14 cellular contexts compared by ENCODE assay signal in the genomic region with DNA sequence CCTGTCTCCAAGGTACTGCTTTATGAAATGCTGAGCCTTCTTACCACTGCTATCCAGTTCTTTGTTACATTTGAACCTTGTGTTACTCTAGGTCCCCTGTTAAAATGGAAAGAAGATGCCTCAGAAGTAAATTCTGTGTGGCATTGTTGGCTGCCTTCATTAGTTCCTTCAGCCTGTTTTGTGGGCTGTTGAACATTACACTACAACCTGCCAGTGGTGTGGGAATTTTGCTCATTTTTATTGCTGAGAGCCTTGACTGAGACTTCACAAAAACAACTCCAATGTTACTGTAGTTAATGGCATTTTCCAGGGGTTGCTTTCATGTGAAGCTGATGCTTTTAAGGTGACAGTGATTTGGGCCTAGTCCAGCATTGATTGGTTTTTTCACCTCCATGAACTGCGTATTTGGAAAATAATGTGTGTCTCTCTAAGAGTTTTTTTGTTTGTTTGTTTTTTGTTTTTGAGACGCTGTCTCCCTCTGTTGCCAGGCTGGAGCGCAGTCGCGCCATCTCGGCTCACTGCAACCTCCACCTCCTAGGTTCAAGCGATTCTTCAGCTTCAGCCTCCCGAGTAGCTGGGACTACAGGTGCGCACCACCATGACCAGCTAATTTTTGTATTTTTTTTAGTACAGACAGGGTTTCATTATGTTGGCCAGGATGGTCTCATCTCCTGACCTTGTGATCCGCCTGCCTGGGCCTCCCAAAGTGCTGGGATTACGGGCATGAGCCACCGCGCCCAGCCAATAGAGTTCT. TPM values are rescaled to one million over a fixed set of nuclear protein-coding genes. Genes with fewer than 3 reads are reported as not detected.
DNase-seq lines count a peak whose midpoint lies in the region; ATAC-seq, FAIRE-seq and TF ChIP-seq lines count a peak whose summit lies in the region.
"Had no signal": no experiment of that assay in that cellular context is flagged by ENCODE, and none has a peak within 500 bp of the region (broad histone marks: within the 10 kb centered on the region; RNA-seq: fewer than 3 reads in every experiment).

No MANE protein-coding gene starts in this region.

- no TSS peak for BruUV-seq in MCF 10A (replicated peaks; lab: Mats Ljungman, UMichigan)
- no TSS peak for BruUV-seq in mammary epithelial cell (replicated peaks; lab: Mats Ljungman, UMichigan)

- no peaks in the 10 kb centered on the region for H3K9me3 Mint-ChIP-seq in MCF 10A (ENCODE audit: unreplicated experiment)
- no peaks in the 10 kb centered on the region for H3K9me3 Mint-ChIP-seq in activated CD8-positive, alpha-beta T cell treated with anti-CD3 and anti-CD28 coated beads, Interleukin-2, amount 10 ng/mL, durations not matched to agents 7 days and 5 days (ENCODE audit: insufficient read depth)
- H3K9me3 Mint-ChIP-seq in type B pancreatic cell: no peaks in the 10 kb centered on the region

- H3K4me1 Mint-ChIP-seq in MCF 10A (ENCODE audit: insufficient read depth, unreplicated experiment) (peaks cover 23% of the 10 kb centered on the region), type B pancreatic cell (ENCODE audit: unreplicated experiment) (peaks cover 29% of the 10 kb centered on the region)
- H3K4me1 Mint-ChIP-seq in activated CD8-positive, alpha-beta T cell treated with anti-CD3 and anti-CD28 coated beads, Interleukin-2, amount 10 ng/mL, durations not matched to agents 7 days and 5 days (ENCODE audit: low read depth): peaks cover 32% of the 10 kb centered on the region

- CTCF ChIA-PET in MCF 10A (lab: Yijun Ruan, JAX): interaction anchor here (0.6 to 1.4 kb wide), 4 partner anchors 25 to 57 kb away, joined by 3 to 4 read pairs (median 4); no protein-coding TSS in a partner anchor
- CTCF ChIA-PET in mammary epithelial cell (lab: Charles Lee; ENCODE audit: low non-redundant PET): no interaction called here
- CTCF ChIA-PET in activated CD8-positive, alpha-beta T cell treated with anti-CD3 and anti-CD28 coated beads, Interleukin-2, amount 10 ng/mL, durations not matched to agents 7 days and 5 days (lab: Charles Lee): interaction anchor here (0.9 kb wide), 1 partner anchor 116 kb away, joined by 3 read pairs; no protein-coding TSS in a partner anchor

- H3K36me3 Mint-ChIP-seq in MCF 10A (ENCODE audit: insufficient read depth, unreplicated experiment): peaks cover 37% of the 10 kb centered on the region
- peaks cover 11% of the 10 kb centered on the region for H3K36me3 Mint-ChIP-seq in activated CD8-positive, alpha-beta T cell treated with anti-CD3 and anti-CD28 coated beads, Interleukin-2, amount 10 ng/mL, durations not matched to agents 7 days and 5 days (ENCODE audit: low read depth)
- peaks cover 5% of the 10 kb centered on the region for H3K36me3 Mint-ChIP-seq in type B pancreatic cell

- H2AFZ ChIP-seq in mammary epithelial cell (ENCODE audit: low read depth, low read length): no peak overlapping the region

- DNase-seq in MCF 10A (ENCODE audit: unreplicated experiment) (no peak), mammary epithelial cell (no peak), type B pancreatic cell (ENCODE audit: extremely low spot score, unreplicated experiment) (no peak), NCI-H2107 (lab: John Stamatoyannopoulos, UW) (no peak), RCC 7860 (ENCODE audit: low spot score) (no peak)
- DNase-seq in activated CD8-positive, alpha-beta T cell treated with anti-CD3 and anti-CD28 coated beads, Interleukin-2, amount 10 ng/mL, durations not matched to agents 7 days and 5 days: no peak
- DNase-seq: central memory CD4-positive, alpha-beta T cell; GDM1; NCI-H1436; occipital lobe; thyroid gland had no signal

- TF ChIP-seq CTCF in MCF 10A (IDR thresholded peaks at IDR 0.05; ENCODE audit: unreplicated experiment): no peak
- TF ChIP-seq CTCF in mammary epithelial cell (conservative IDR thresholded peaks at IDR 0.05 in 1 of 2, IDR thresholded peaks at IDR 0.05 in 1 of 2; ENCODE audit: extremely low read depth in 1 of 2, insufficient read depth in 1 of 2, low read depth in 1 of 2, low read length in 2 of 2): no peak
- no peak for TF ChIP-seq CTCF in liver (IDR thresholded peaks at IDR 0.05; ENCODE audit: low read depth, low read length, missing input control)
- TF ChIP-seq CTCF in type B pancreatic cell (conservative IDR thresholded peaks at IDR 0.05): no peak

- H3K27me3 ChIP-seq in mammary epithelial cell (ENCODE audit: insufficient read depth, low read length): no peaks in the 10 kb centered on the region
- no peaks in the 10 kb centered on the region for H3K27me3 ChIP-seq in liver (ENCODE audit: control insufficient read depth in 4 of 4, insufficient read depth in 4 of 4, low read length in 3 of 4)
- H3K27me3 ChIP-seq: thyroid gland had no signal

- dilution Hi-C loops in mammary epithelial cell (cut with HindIII; ENCODE audit: low sequenced_read_pairs): loop anchor here (5.0 kb wide), 2 partner anchors 36 to 44 kb away; no protein-coding TSS in a partner anchor

- no peaks in the 10 kb centered on the region for H3K9me3 ChIP-seq in mammary epithelial cell (replicated peaks; ENCODE audit: insufficient read depth, low read length)
- H3K9me3 ChIP-seq in liver (ENCODE audit: control insufficient read depth in 4 of 4, low read length in 3 of 4): no peaks in the 10 kb centered on the region
- H3K9me3 ChIP-seq: thyroid gland had no signal

- no peaks in the 10 kb centered on the region for H3K27me3 Mint-ChIP-seq in MCF 10A (ENCODE audit: insufficient read depth, unreplicated experiment)
- no peaks in the 10 kb centered on the region for H3K27me3 Mint-ChIP-seq in activated CD8-positive, alpha-beta T cell treated with anti-CD3 and anti-CD28 coated beads, Interleukin-2, amount 10 ng/mL, durations not matched to agents 7 days and 5 days (ENCODE audit: low read depth)
- H3K27me3 Mint-ChIP-seq in type B pancreatic cell: peaks cover 4% of the 10 kb centered on the region
- H3K27me3 Mint-ChIP-seq: B cell had no signal

- H3K4me3 ChIP-seq in mammary epithelial cell (replicated peaks in 1 of 3; ENCODE audit: insufficient read depth in 1 of 3, low read depth in 2 of 3, low read length in 3 of 3): no peak overlapping the region
- H3K4me3 ChIP-seq in liver (ENCODE audit: low read depth in 1 of 3, low read length in 3 of 3): no peak overlapping the region
- H3K4me3 ChIP-seq: thyroid gland had no signal

- in situ Hi-C loops in mammary epithelial cell (cut with MboI; ENCODE audit: low sequenced_read_pairs in 2 of 2): no loop called here

- H4K20me1 ChIP-seq in mammary epithelial cell (ENCODE audit: insufficient read depth, low read length): peaks cover 1% of the 10 kb centered on the region

- POLR2A ChIA-PET in MCF 10A (lab: Yijun Ruan, JAX): interaction anchor here (0.8 to 10.4 kb wide), 14 partner anchors 9 to 230 kb away, joined by 3 to 546 read pairs (median 4); a partner anchor contains a TSS
- POLR2A ChIA-PET in activated CD8-positive, alpha-beta T cell treated with anti-CD3 and anti-CD28 coated beads, Interleukin-2, amount 10 ng/mL, durations not matched to agents 7 days and 5 days (lab: Charles Lee): interaction anchor here (0.6 kb wide), 1 partner anchor 135 kb away, joined by 3 read pairs; no protein-coding TSS in a partner anchor

- H3K79me2 ChIP-seq in mammary epithelial cell (ENCODE audit: insufficient read depth, low read length): peaks cover 86% of the 10 kb centered on the region

- H3K27ac Mint-ChIP-seq in MCF 10A (ENCODE audit: low read depth, unreplicated experiment): peak overlapping the region; percentile 99
- H3K27ac Mint-ChIP-seq in activated CD8-positive, alpha-beta T cell treated with anti-CD3 and anti-CD28 coated beads, Interleukin-2, amount 10 ng/mL, durations not matched to agents 7 days and 5 days: peak overlapping the region; percentile 3
- H3K27ac Mint-ChIP-seq in type B pancreatic cell: peak overlapping the region; percentile 65
- H3K27ac Mint-ChIP-seq: B cell had no signal

- H3K27ac ChIP-seq in mammary epithelial cell (ENCODE audit: insufficient read depth, low read depth, low read length) (no peak overlapping the region), liver (ENCODE audit: low read depth in 1 of 2, low read length in 2 of 2) (peak overlapping the region; percentile 77 to 82)

- H3K9ac ChIP-seq in mammary epithelial cell (ENCODE audit: insufficient read depth, low read length) (no peak overlapping the region), liver (ENCODE audit: low read depth in 1 of 2, low read length in 2 of 2) (peak overlapping the region in 1 of 2 donors; percentile 66)

- ATAC-seq in activated CD8-positive, alpha-beta T cell treated with anti-CD3 and anti-CD28 coated beads, Interleukin-2, amount 10 ng/mL, durations not matched to agents 7 days and 5 days: no peak
- no peak for ATAC-seq in HG02678 (IDR thresholded peaks at IDR 0.05; ENCODE audit: unreplicated experiment)

- H3K36me3 ChIP-seq in mammary epithelial cell (ENCODE audit: insufficient read depth, low read length) (peaks cover 1% of the 10 kb centered on the region), liver (ENCODE audit: control insufficient read depth in 4 of 4, insufficient read depth in 3 of 4, low read depth in 1 of 4, low read length in 3 of 4) (no peaks in the 10 kb centered on the region)
- H3K36me3 ChIP-seq: thyroid gland had no signal

- FAIRE-seq in RCC 7860 (lab: Jason Lieb, UNC): no peak

- peaks cover 19% of the 10 kb centered on the region for H3K4me1 ChIP-seq in mammary epithelial cell (ENCODE audit: insufficient read depth, low read length)
- H3K4me1 ChIP-seq in liver (ENCODE audit: control insufficient read depth in 4 of 4, insufficient read depth in 4 of 4, low read length in 3 of 4): peaks cover 0 to 31% (median 23%) of the 10 kb centered on the region in 4 donors

- H3K4me3 Mint-ChIP-seq in MCF 10A (ENCODE audit: unreplicated experiment) (peak overlapping the region; percentile 95), type B pancreatic cell (peak overlapping the region; percentile 63)
- H3K4me3 Mint-ChIP-seq in activated CD8-positive, alpha-beta T cell treated with anti-CD3 and anti-CD28 coated beads, Interleukin-2, amount 10 ng/mL, durations not matched to agents 7 days and 5 days: no peak overlapping the region
- H3K4me3 Mint-ChIP-seq: B cell had no signal

- no peak overlapping the region for H3K4me2 ChIP-seq in mammary epithelial cell (ENCODE audit: insufficient read depth, low read depth, low read length)

- no peak for TF ChIP-seq RAD21 in liver (IDR thresholded peaks at IDR 0.05)

- intact Hi-C loops in MCF 10A (cut with micrococcal nuclease) (loop anchor here (5.0 kb wide), 1 partner anchor 154 kb away; no protein-coding TSS in a partner anchor), mammary epithelial cell (cut with micrococcal nuclease) (no loop called here)

- 98% methylated on average over 6 of the region's 13 CpGs for WGBS in mammary epithelial cell (ENCODE audit: low coverage, missing lambda C conversion rate)
- 69% methylated on average over 13 of the region's 13 CpGs for WGBS in liver

RNA-seq across cellular contexts. Expression of a gene that starts 4.3 kb away (rescaled TPM):
- total RNA-seq in MCF 10A (2022): 106 and 114 TPM in 2 replicates
- total RNA-seq in mammary epithelial cell: 100 to 1,000 TPM in 1 of 2 donors, 10 to 100 TPM in 1; 99.9 to 105 TPM
- polyA plus RNA-seq in mammary epithelial cell: 42.5 TPM
- polyA minus RNA-seq in mammary epithelial cell: 76.9 TPM
- total RNA-seq in activated CD8-positive, alpha-beta T cell treated with anti-CD3 and anti-CD28 coated beads, Interleukin-2, amount 10 ng/mL, durations not matched to agents 7 days and 5 days: 10 to 100 TPM; 26.5 to 31.8 TPM
- 10 to 100 TPM; 45.7 to 47.8 TPM for total RNA-seq in liver
- polyA plus RNA-seq in liver: 10 to 100 TPM in 1 of 2 donors, 1 to 10 TPM in 1; 9.7 to 18.5 TPM
- total RNA-seq in type B pancreatic cell (ENCODE audit: low replicate concordance): 56.6 and 57.9 TPM in 2 replicates

RNA-seq across cellular contexts. Expression of a gene that starts 51.8 kb away (rescaled TPM):
- total RNA-seq in MCF 10A (2022) (24.2 and 29.3 TPM in 2 replicates), mammary epithelial cell (10 to 100 TPM; 11.3 to 25.5 TPM), liver (10 to 100 TPM; 13.3 to 23.3 TPM), type B pancreatic cell (ENCODE audit: low replicate concordance) (25.8 and 30.0 TPM in 2 replicates)
- polyA plus RNA-seq in mammary epithelial cell (7.3 TPM), liver (10 to 100 TPM; 11.3 to 14.5 TPM)
- polyA minus RNA-seq in mammary epithelial cell: 7.5 TPM
- total RNA-seq in activated CD8-positive, alpha-beta T cell treated with anti-CD3 and anti-CD28 coated beads, Interleukin-2, amount 10 ng/mL, durations not matched to agents 7 days and 5 days: 10 to 100 TPM; 30.3 to 33.4 TPM

Comparison
In these comparisons a context has a peak if more than half of its experiments do, and no peak if none do; other contexts are left out.
1. H3K27ac Mint-ChIP-seq: peak in every context shown above with its lines; median percentile 99 in MCF 10A; 65 in type B pancreatic cell; 3 in activated CD8-positive, alpha-beta T cell treated with anti-CD3 and anti-CD28 coated beads, Interleukin-2, amount 10 ng/mL, durations not matched to agents 7 days and 5 days.